ENCODE assay signal across 27 cellular contexts in genomic region chr12:57533108-57533507, GRCh38.
"Had no signal": no experiment of that assay in that cellular context is flagged by ENCODE, and none has a peak within 500 bp of the region (broad histone marks: within the 10 kb centered on the region; RNA-seq: fewer than 3 reads in every experiment).

No MANE protein-coding gene starts in this region.

- H3K4me3 Mint-ChIP-seq: activated CD4-positive, alpha-beta T cell treated with anti-CD3 and anti-CD28 coated beads for 36 hours; activated CD8-positive, alpha-beta T cell treated with anti-CD3 and anti-CD28 coated beads for 36 hours; activated naive CD4-positive, alpha-beta T cell treated with anti-CD3 and anti-CD28 coated beads, Interleukin-2, amount 10 ng/mL, durations not matched to agents 7 days and 5 days; activated naive CD8-positive, alpha-beta T cell treated with anti-CD3 and anti-CD28 coated beads, Interleukin-2, amount 10 ng/mL, durations not matched to agents 7 days and 5 days; activated T-cell treated with anti-CD3 and anti-CD28 coated beads, Interleukin-2, amount 50 U/mL, for 72 hours; T-cell had no signal

- H3K4me1 ChIP-seq: adrenal gland had no signal

- H3K27ac ChIP-seq: adrenal gland, SK-N-MC, VCaP had no signal

- ATAC-seq: activated CD4-positive, alpha-beta T cell treated with anti-CD3 and anti-CD28 coated beads for 36 hours; activated CD8-positive, alpha-beta T cell treated with anti-CD3 and anti-CD28 coated beads for 36 hours; activated T-cell treated with anti-CD3 and anti-CD28 coated beads, Interleukin-2, amount 50 U/mL, for 72 hours; Panc1; Right ventricle myocardium inferior; T-cell had no signal

- H3K9me3 Mint-ChIP-seq: activated CD8-positive, alpha-beta T cell treated with anti-CD3 and anti-CD28 coated beads for 36 hours; activated naive CD4-positive, alpha-beta T cell treated with anti-CD3 and anti-CD28 coated beads, Interleukin-2, amount 10 ng/mL, durations not matched to agents 7 days and 5 days; activated naive CD8-positive, alpha-beta T cell treated with anti-CD3 and anti-CD28 coated beads, Interleukin-2, amount 10 ng/mL, durations not matched to agents 7 days and 5 days; activated T-cell treated with anti-CD3 and anti-CD28 coated beads, Interleukin-2, amount 50 U/mL, for 72 hours; T-cell had no signal

- H3K27ac Mint-ChIP-seq: activated CD4-positive, alpha-beta T cell treated with anti-CD3 and anti-CD28 coated beads for 36 hours; activated CD8-positive, alpha-beta T cell treated with anti-CD3 and anti-CD28 coated beads for 36 hours; activated naive CD4-positive, alpha-beta T cell treated with anti-CD3 and anti-CD28 coated beads, Interleukin-2, amount 10 ng/mL, durations not matched to agents 7 days and 5 days; activated naive CD8-positive, alpha-beta T cell treated with anti-CD3 and anti-CD28 coated beads, Interleukin-2, amount 10 ng/mL, durations not matched to agents 7 days and 5 days; activated T-cell treated with anti-CD3 and anti-CD28 coated beads, Interleukin-2, amount 50 U/mL, for 72 hours; T-cell had no signal

- DNase-seq: activated CD4-positive, alpha-beta T cell treated with anti-CD3 and anti-CD28 coated beads for 36 hours; activated CD4-positive, alpha-beta T cell treated with anti-CD3 and anti-CD28 coated beads, Interleukin-2, amount 50 U/mL, for 1 hour; activated CD8-positive, alpha-beta memory T cell treated with anti-CD3 and anti-CD28 coated beads, Interleukin-2, amount 50 U/mL, for 4 hours; activated CD8-positive, alpha-beta T cell treated with anti-CD3 and anti-CD28 coated beads for 36 hours; activated effector memory CD4-positive, alpha-beta T cell treated with Interleukin-2 at 50 U/mL for 16 hours; activated naive CD4-positive, alpha-beta T cell treated with anti-CD3 and anti-CD28 coated beads, Interleukin-2, amount 10 ng/mL, durations not matched to agents 7 days and 5 days; activated naive CD8-positive, alpha-beta T cell treated with anti-CD3 and anti-CD28 coated beads, Interleukin-2, amount 10 ng/mL, durations not matched to agents 7 days and 5 days; activated T-cell treated with anti-CD3 and anti-CD28 coated beads, Interleukin-2, amount 50 U/mL, for 72 hours; adrenal gland; anterior cingulate cortex; cerebellar nuclear complex; Kasumi-1; NCI-H1105 treated with DMSO at 0.1 percent for 48 hours; NCI-H1436 treated with DMSO at 0.1 percent for 48 hours; NCI-H187 treated with DMSO at 0.1 percent for 48 hours; NCI-H2081 treated with DMSO at 0.1 percent for 48 hours; NCI-H226; NCI-H526; NCI-H774; NK-92 treated with Interleukin-12 subunit alpha and Interleukin-12 subunit beta, amount 100 ng/mL, for 24 hours; OCI-M1; RPMI8226; T-cell had no signal

- H3K27me3 Mint-ChIP-seq: activated CD4-positive, alpha-beta T cell treated with anti-CD3 and anti-CD28 coated beads for 36 hours; activated CD8-positive, alpha-beta T cell treated with anti-CD3 and anti-CD28 coated beads for 36 hours; activated naive CD4-positive, alpha-beta T cell treated with anti-CD3 and anti-CD28 coated beads, Interleukin-2, amount 10 ng/mL, durations not matched to agents 7 days and 5 days; activated naive CD8-positive, alpha-beta T cell treated with anti-CD3 and anti-CD28 coated beads, Interleukin-2, amount 10 ng/mL, durations not matched to agents 7 days and 5 days; T-cell had no signal

- H3K9me3 ChIP-seq: adrenal gland had no signal

- H3K27me3 ChIP-seq: adrenal gland had no signal

- H3K4me3 ChIP-seq: adrenal gland, SK-N-MC had no signal
